1 cellular context compared by ENCODE assay signal in the genomic region with DNA sequence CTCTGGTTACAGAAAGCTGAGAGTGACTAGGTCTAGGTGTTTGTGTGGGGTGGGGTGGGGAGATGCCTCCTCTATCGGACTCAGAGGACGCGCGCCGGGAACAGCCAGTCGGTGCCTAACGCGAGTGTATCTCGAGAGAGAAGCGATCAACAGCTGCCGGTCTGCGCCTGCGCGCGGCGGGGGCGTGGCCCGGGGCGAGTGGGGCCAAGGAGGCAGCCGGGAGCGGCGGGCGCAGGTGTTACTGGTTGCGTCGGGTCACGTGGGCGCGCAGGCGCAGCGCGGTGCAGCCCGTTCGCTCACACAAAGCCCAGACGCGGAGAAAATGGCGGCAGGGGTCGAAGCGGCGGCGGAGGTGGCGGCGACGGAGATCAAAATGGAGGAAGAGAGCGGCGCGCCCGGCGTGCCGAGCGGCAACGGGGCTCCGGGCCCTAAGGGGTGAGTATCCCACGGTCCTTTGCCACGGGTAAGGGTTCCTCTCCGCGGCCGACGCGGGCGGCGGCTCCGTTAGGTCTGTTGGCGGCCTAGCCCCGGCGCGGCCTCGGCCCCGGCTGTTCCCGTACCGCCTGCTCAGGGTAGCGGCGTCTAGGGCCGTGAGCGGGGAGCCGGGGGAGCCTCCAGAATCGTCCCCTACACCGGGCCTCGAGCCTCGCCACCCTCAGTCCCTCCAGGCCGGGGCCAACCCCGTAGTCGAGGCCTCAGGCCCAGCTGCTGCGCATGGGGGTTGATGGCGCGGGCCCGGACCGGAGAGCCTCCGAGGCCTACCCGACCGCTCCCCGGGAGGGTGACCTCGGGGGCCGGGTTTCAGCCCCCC.
TF ChIP-seq lines count a peak whose summit lies in the region.

HNRNPM (plus strand) TSS at position 299 of the 811 bp plus-strand sequence; CDS start at position 323, 24 bp downstream.

TF ChIP-seq in HepG2, 621 proteins besides CTCF, POLR2A, EP300 and RAD21 (continued from another document and continues in another):
- peak; percentile 55; the same call in 1 of the 2 replicates for TF ChIP-seq ZNF343 (CRISPR knock-in tag; IDR thresholded peaks at IDR 0.05)
- peak; percentile 48; the same call in 1 of the 2 replicates for TF ChIP-seq ZNF530 (CRISPR knock-in tag; IDR thresholded peaks at IDR 0.05; ENCODE audit: low read depth)
- TF ChIP-seq MXD4 (CRISPR knock-in tag; IDR thresholded peaks at IDR 0.05), result no peak
- TF ChIP-seq SRSF1 (optimal IDR thresholded peaks at IDR 0.05; ENCODE audit: low read depth, low read length), result no peak
- peak; percentile 88 for TF ChIP-seq NKX3-1 (CRISPR knock-in tag; IDR thresholded peaks at IDR 0.05)
- TF ChIP-seq HBP1 (CRISPR knock-in tag; IDR thresholded peaks at IDR 0.05; ENCODE audit: low read depth), result no peak
- TF ChIP-seq POLR2AphosphoS2 (IDR thresholded peaks at IDR 0.05; ENCODE audit: low read depth, low read length), result no peak
- peak; percentile 72; the same call in 1 of the 2 replicates for TF ChIP-seq ZNF598 (CRISPR knock-in tag; IDR thresholded peaks at IDR 0.05; ENCODE audit: borderline replicate concordance)
- TF ChIP-seq ONECUT2 (CRISPR knock-in tag; IDR thresholded peaks at IDR 0.05), result no peak; the same call in 1 of the 2 replicates
- TF ChIP-seq HDAC2 (CRISPR knock-in tag; IDR thresholded peaks at IDR 0.05), result no peak
- TF ChIP-seq FOXC1 (CRISPR knock-in tag; IDR thresholded peaks at IDR 0.05; ENCODE audit: borderline replicate concordance), result peak; percentile 88
- TF ChIP-seq KLF6 (CRISPR knock-in tag; IDR thresholded peaks at IDR 0.05), result no peak
- TF ChIP-seq SSRP1 (CRISPR knock-in tag; IDR thresholded peaks at IDR 0.05), result no peak
- no peak for TF ChIP-seq CCAR2 (optimal IDR thresholded peaks at IDR 0.05; ENCODE audit: low read depth, low read length)
- TF ChIP-seq KMT2B (CRISPR knock-in tag; IDR thresholded peaks at IDR 0.05), result peak; percentile 51; the same call in 1 of the 2 replicates
- TF ChIP-seq ZNF597 (CRISPR knock-in tag; IDR thresholded peaks at IDR 0.05), result 0 out of 2 replicates have a peak, but pooled peaks have one; percentile 52
- TF ChIP-seq ZZZ3 (CRISPR knock-in tag; IDR thresholded peaks at IDR 0.05; ENCODE audit: borderline replicate concordance), result peak; percentile 51; the same call in 1 of the 2 replicates
- TF ChIP-seq CENPBD1 (CRISPR knock-in tag; IDR thresholded peaks at IDR 0.05; ENCODE audit: borderline replicate concordance, low read depth), result no peak; the same call in 1 of the 2 replicates
- TF ChIP-seq MLXIP (CRISPR knock-in tag; IDR thresholded peaks at IDR 0.05; ENCODE audit: borderline replicate concordance), result 0 out of 2 replicates have a peak, but pooled peaks have one; percentile 44
- TF ChIP-seq EZH2 (conservative IDR thresholded peaks at IDR 0.05; ENCODE audit: low read depth, low read length), result no peak
- no peak for TF ChIP-seq ZNF354B (CRISPR knock-in tag; IDR thresholded peaks at IDR 0.05)
- TF ChIP-seq ZBTB3 (CRISPR knock-in tag; IDR thresholded peaks at IDR 0.05; ENCODE audit: borderline replicate concordance, low read depth), result no peak; the same call in 1 of the 2 replicates
- TF ChIP-seq, protein P1, sequence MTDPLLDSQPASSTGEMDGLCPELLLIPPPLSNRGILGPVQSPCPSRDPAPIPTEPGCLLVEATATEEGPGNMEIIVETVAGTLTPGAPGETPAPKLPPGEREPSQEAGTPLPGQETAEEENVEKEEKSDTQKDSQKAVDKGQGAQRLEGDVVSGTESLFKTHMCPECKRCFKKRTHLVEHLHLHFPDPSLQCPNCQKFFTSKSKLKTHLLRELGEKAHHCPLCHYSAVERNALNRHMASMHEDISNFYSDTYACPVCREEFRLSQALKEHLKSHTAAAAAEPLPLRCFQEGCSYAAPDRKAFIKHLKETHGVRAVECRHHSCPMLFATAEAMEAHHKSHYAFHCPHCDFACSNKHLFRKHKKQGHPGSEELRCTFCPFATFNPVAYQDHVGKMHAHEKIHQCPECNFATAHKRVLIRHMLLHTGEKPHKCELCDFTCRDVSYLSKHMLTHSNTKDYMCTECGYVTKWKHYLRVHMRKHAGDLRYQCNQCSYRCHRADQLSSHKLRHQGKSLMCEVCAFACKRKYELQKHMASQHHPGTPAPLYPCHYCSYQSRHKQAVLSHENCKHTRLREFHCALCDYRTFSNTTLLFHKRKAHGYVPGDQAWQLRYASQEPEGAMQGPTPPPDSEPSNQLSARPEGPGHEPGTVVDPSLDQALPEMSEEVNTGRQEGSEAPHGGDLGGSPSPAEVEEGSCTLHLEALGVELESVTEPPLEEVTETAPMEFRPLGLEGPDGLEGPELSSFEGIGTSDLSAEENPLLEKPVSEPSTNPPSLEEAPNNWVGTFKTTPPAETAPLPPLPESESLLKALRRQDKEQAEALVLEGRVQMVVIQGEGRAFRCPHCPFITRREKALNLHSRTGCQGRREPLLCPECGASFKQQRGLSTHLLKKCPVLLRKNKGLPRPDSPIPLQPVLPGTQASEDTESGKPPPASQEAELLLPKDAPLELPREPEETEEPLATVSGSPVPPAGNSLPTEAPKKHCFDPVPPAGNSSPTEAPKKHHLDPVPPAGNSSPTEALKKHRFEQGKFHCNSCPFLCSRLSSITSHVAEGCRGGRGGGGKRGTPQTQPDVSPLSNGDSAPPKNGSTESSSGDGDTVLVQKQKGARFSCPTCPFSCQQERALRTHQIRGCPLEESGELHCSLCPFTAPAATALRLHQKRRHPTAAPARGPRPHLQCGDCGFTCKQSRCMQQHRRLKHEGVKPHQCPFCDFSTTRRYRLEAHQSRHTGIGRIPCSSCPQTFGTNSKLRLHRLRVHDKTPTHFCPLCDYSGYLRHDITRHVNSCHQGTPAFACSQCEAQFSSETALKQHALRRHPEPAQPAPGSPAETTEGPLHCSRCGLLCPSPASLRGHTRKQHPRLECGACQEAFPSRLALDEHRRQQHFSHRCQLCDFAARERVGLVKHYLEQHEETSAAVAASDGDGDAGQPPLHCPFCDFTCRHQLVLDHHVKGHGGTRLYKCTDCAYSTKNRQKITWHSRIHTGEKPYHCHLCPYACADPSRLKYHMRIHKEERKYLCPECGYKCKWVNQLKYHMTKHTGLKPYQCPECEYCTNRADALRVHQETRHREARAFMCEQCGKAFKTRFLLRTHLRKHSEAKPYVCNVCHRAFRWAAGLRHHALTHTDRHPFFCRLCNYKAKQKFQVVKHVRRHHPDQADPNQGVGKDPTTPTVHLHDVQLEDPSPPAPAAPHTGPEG (CRISPR knock-in tag; IDR thresholded peaks at IDR 0.05), result 0 out of 2 replicates have a peak, but pooled peaks have one; percentile 35
- TF ChIP-seq MATR3 (CRISPR knock-in tag; IDR thresholded peaks at IDR 0.05), result no peak
- TF ChIP-seq ARHGAP35 (CRISPR knock-in tag; IDR thresholded peaks at IDR 0.05; ENCODE audit: borderline replicate concordance), result peak; percentile 57; the same call in 1 of the 2 replicates
- TF ChIP-seq, protein P2, sequence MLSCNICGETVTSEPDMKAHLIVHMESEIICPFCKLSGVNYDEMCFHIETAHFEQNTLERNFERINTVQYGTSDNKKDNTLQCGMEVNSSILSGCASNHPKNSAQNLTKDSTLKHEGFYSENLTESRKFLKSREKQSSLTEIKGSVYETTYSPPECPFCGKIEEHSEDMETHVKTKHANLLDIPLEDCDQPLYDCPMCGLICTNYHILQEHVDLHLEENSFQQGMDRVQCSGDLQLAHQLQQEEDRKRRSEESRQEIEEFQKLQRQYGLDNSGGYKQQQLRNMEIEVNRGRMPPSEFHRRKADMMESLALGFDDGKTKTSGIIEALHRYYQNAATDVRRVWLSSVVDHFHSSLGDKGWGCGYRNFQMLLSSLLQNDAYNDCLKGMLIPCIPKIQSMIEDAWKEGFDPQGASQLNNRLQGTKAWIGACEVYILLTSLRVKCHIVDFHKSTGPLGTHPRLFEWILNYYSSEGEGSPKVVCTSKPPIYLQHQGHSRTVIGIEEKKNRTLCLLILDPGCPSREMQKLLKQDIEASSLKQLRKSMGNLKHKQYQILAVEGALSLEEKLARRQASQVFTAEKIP (CRISPR knock-in tag; IDR thresholded peaks at IDR 0.05; ENCODE audit: borderline replicate concordance), result no peak
- no peak for TF ChIP-seq GZF1 (CRISPR knock-in tag; IDR thresholded peaks at IDR 0.05)
- no peak for TF ChIP-seq ZNF253 (CRISPR knock-in tag; IDR thresholded peaks at IDR 0.05; ENCODE audit: borderline replicate concordance)
- TF ChIP-seq, protein P3, sequence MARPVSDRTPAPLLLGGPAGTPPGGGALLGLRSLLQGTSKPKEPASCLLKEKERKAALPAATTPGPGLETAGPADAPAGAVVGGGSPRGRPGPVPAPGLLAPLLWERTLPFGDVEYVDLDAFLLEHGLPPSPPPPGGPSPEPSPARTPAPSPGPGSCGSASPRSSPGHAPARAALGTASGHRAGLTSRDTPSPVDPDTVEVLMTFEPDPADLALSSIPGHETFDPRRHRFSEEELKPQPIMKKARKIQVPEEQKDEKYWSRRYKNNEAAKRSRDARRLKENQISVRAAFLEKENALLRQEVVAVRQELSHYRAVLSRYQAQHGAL (CRISPR knock-in tag; IDR thresholded peaks at IDR 0.05; ENCODE audit: not compliant biosample characterization), result no peak
- TF ChIP-seq TCF7L2 (IDR thresholded peaks at IDR 0.05; ENCODE audit: low read depth, low read length), result no peak
- 0 out of 2 replicates have a peak, but pooled peaks have one; percentile 8 for TF ChIP-seq ZNF547 (CRISPR knock-in tag; IDR thresholded peaks at IDR 0.05)
